ENCODE assay signal across 16 cellular contexts in genomic region chr7:106566672-106567071, GRCh38.
DNase-seq lines count a peak whose midpoint lies in the region; ATAC-seq and TF ChIP-seq lines count a peak whose summit lies in the region.
"Had no signal": no experiment of that assay in that cellular context is flagged by ENCODE, and none has a peak within 500 bp of the region (broad histone marks: within the 10 kb centered on the region; RNA-seq: fewer than 3 reads in every experiment).

No MANE protein-coding gene starts in this region.

- H3K27ac Mint-ChIP-seq in activated naive CD8-positive, alpha-beta T cell treated with anti-CD3 and anti-CD28 coated beads, Interleukin-2, amount 50 U/mL, for 24 hours: peak overlapping the region; percentile 27
- H3K27ac Mint-ChIP-seq in activated naive CD8-positive, alpha-beta T cell treated with anti-CD3 and anti-CD28 coated beads for 36 hours: no peak overlapping the region
- H3K27ac Mint-ChIP-seq in type B pancreatic cell: peak overlapping the region; percentile 92
- H3K27ac Mint-ChIP-seq: CD4-positive, CD25-positive, alpha-beta regulatory T cell; H9 had no signal

- peaks cover 3% of the 10 kb centered on the region for H3K36me3 Mint-ChIP-seq in activated naive CD8-positive, alpha-beta T cell treated with anti-CD3 and anti-CD28 coated beads, Interleukin-2, amount 50 U/mL, for 24 hours (ENCODE audit: low read depth)
- H3K36me3 Mint-ChIP-seq in activated naive CD8-positive, alpha-beta T cell treated with anti-CD3 and anti-CD28 coated beads for 36 hours: peaks cover 5% of the 10 kb centered on the region
- H3K36me3 Mint-ChIP-seq in type B pancreatic cell: no peaks in the 10 kb centered on the region
- H3K36me3 Mint-ChIP-seq: CD4-positive, CD25-positive, alpha-beta regulatory T cell had no signal

- no peak overlapping the region for H3K4me3 Mint-ChIP-seq in activated naive CD8-positive, alpha-beta T cell treated with anti-CD3 and anti-CD28 coated beads, Interleukin-2, amount 50 U/mL, for 24 hours
- H3K4me3 Mint-ChIP-seq in activated naive CD8-positive, alpha-beta T cell treated with anti-CD3 and anti-CD28 coated beads for 36 hours: no peak overlapping the region
- no peak overlapping the region for H3K4me3 Mint-ChIP-seq in type B pancreatic cell
- H3K4me3 Mint-ChIP-seq: CD4-positive, CD25-positive, alpha-beta regulatory T cell; GM23338; H9 had no signal

- peaks cover 5% of the 10 kb centered on the region for H3K9me3 Mint-ChIP-seq in activated naive CD8-positive, alpha-beta T cell treated with anti-CD3 and anti-CD28 coated beads, Interleukin-2, amount 50 U/mL, for 24 hours
- peaks cover 3% of the 10 kb centered on the region for H3K9me3 Mint-ChIP-seq in activated naive CD8-positive, alpha-beta T cell treated with anti-CD3 and anti-CD28 coated beads for 36 hours
- H3K9me3 Mint-ChIP-seq in type B pancreatic cell: peaks cover 9% of the 10 kb centered on the region

- TF ChIP-seq CTCF in fibroblast of villous mesenchyme (IDR thresholded peaks at IDR 0.05; ENCODE audit: insufficient read depth, low read depth, low read length) (no peak), type B pancreatic cell (conservative IDR thresholded peaks at IDR 0.05) (no peak)

- no peak for DNase-seq in activated naive CD8-positive, alpha-beta T cell treated with anti-CD3 and anti-CD28 coated beads, Interleukin-2, amount 50 U/mL, for 24 hours
- DNase-seq in activated naive CD8-positive, alpha-beta T cell treated with anti-CD3 and anti-CD28 coated beads for 36 hours: no peak
- DNase-seq in fibroblast of gingiva (ENCODE audit: low read depth) (peak; percentile 21), fibroblast of villous mesenchyme (ENCODE audit: low read depth) (peak; percentile 37), type B pancreatic cell (ENCODE audit: extremely low spot score, unreplicated experiment) (no peak), NCI-H748 (lab: John Stamatoyannopoulos, UW; ENCODE audit: unreplicated experiment) (no peak), NCI-H2107 (lab: John Stamatoyannopoulos, UW) (no peak)
- DNase-seq in activated CD4-positive, alpha-beta T cell treated with anti-CD3 and anti-CD28 coated beads, Interleukin-2, amount 50 U/mL, for 1 hour: no peak
- DNase-seq: 8988T; Calu3; CD4-positive, CD25-positive, alpha-beta regulatory T cell; DMS 273 treated with DMSO at 0.1 percent for 48 hours; H9 had no signal

- no peak overlapping the region for H3K4me3 ChIP-seq in fibroblast of villous mesenchyme (ENCODE audit: low read depth, low read length)
- H3K4me3 ChIP-seq: BLaER1 treated with 17β-estradiol and CSF1 and Interleukin-3, amounts not matched to agents 10 nM and 100 nM; GM23338 had no signal

- no peaks in the 10 kb centered on the region for H3K27me3 Mint-ChIP-seq in activated naive CD8-positive, alpha-beta T cell treated with anti-CD3 and anti-CD28 coated beads, Interleukin-2, amount 50 U/mL, for 24 hours
- peaks cover 9% of the 10 kb centered on the region for H3K27me3 Mint-ChIP-seq in activated naive CD8-positive, alpha-beta T cell treated with anti-CD3 and anti-CD28 coated beads for 36 hours
- no peaks in the 10 kb centered on the region for H3K27me3 Mint-ChIP-seq in type B pancreatic cell
- H3K27me3 Mint-ChIP-seq: CD4-positive, CD25-positive, alpha-beta regulatory T cell had no signal

- ATAC-seq in activated naive CD8-positive, alpha-beta T cell treated with anti-CD3 and anti-CD28 coated beads, Interleukin-2, amount 50 U/mL, for 24 hours: no peak
- ATAC-seq: GM23338, HepG2 had no signal

- H3K4me1 Mint-ChIP-seq in activated naive CD8-positive, alpha-beta T cell treated with anti-CD3 and anti-CD28 coated beads, Interleukin-2, amount 50 U/mL, for 24 hours: peaks cover 14% of the 10 kb centered on the region
- peaks cover 13% of the 10 kb centered on the region for H3K4me1 Mint-ChIP-seq in activated naive CD8-positive, alpha-beta T cell treated with anti-CD3 and anti-CD28 coated beads for 36 hours
- H3K4me1 Mint-ChIP-seq in type B pancreatic cell (ENCODE audit: unreplicated experiment): peaks cover 18% of the 10 kb centered on the region

Comparison
In these comparisons a context has a peak if more than half of its experiments do, and no peak if none do; other contexts are left out.
1. DNase-seq: peak in fibroblast of gingiva (single experiment) and fibroblast of villous mesenchyme (single experiment); none in activated naive CD8-positive, alpha-beta T cell treated with anti-CD3 and anti-CD28 coated beads, Interleukin-2, amount 50 U/mL, for 24 hours (single experiment), activated naive CD8-positive, alpha-beta T cell treated with anti-CD3 and anti-CD28 coated beads for 36 hours (single experiment), type B pancreatic cell (single experiment), NCI-H748 (single experiment), activated CD4-positive, alpha-beta T cell treated with anti-CD3 and anti-CD28 coated beads, Interleukin-2, amount 50 U/mL, for 1 hour (single experiment) and NCI-H2107 (single experiment).